In the genomic region with DNA sequence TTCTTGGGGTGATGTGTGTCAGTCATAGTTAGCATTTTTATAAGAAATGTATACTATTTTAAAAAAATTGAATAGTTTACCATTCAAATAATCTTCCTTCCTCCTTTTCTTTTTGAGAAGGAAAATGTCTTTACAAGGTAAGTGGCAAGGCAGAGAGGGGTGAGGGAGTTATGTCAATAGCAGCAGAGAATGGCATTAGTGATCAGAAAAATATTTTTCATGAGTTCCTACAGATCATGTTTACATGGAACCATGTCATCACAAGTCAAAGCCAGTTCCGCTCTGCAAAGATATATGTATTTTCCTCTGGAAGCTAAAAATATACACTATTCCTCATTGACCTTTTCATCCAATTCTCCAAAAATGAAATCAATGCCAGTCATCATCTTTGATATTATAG, we compare ENCODE assay signal across 27 cellular contexts.
"Had no signal": no experiment of that assay in that cellular context is flagged by ENCODE, and none has a peak within 500 bp of the region (broad histone marks: within the 10 kb centered on the region; RNA-seq: fewer than 3 reads in every experiment).

No MANE protein-coding gene starts in this region.

- H3K36me3 Mint-ChIP-seq: memory B cell, natural killer cell had no signal

- DNase-seq: colonic mucosa; effector CD8-positive, alpha-beta T cell; endodermal cell; erythroblast; gastrocnemius medialis; head of caudate nucleus; kidney; natural killer cell; pancreas; stimulated activated CD4-positive, alpha-beta T cell treated with anti-CD3 and anti-CD28 coated beads, Interleukin-12 subunit alpha, Interleukin-12 subunit beta, amount 100 ng/mL, for 4 hours; stimulated activated CD4-positive, alpha-beta T cell treated with anti-CD3 and anti-CD28 coated beads, Interleukin-1b, Interleukin-23, amount 100 ng/mL, for 48 hours; stimulated activated CD4-positive, alpha-beta T cell treated with anti-CD3 and anti-CD28 coated beads, Interleukin-4, amount 100 ng/mL, for 1 hour; stimulated activated CD8-positive, alpha-beta memory T cell treated with anti-CD3 and anti-CD28 coated beads, Interleukin-4, amount 100 ng/mL, for 48 hours; stimulated activated naive CD4-positive, alpha-beta T cell; stimulated activated naive CD8-positive, alpha-beta T cell treated with anti-CD3 and anti-CD28 coated beads, Interleukin-15, amount 100 ng/mL, for 72 hours; transverse colon; upper lobe of right lung; uterus had no signal

- H3K9me3 Mint-ChIP-seq: neural crest cell had no signal

- H3K27ac Mint-ChIP-seq: dendritic cell treated with granulocyte-macrophage colony-stimulating factor and Interleukin-4, amounts not matched to agents 40 ng/mL and 50 ng/mL, for 4 days; endodermal cell; memory B cell; natural killer cell; stimulated activated naive CD8-positive, alpha-beta T cell treated with anti-CD3 and anti-CD28 coated beads, Interleukin-15, amount 100 ng/mL, for 72 hours had no signal

- H3K27me3 ChIP-seq: colonic mucosa, gastrocnemius medialis, neutrophil, pancreas, suprapubic skin, transverse colon, upper lobe of right lung, uterus had no signal

- H3K27me3 Mint-ChIP-seq: dendritic cell treated with granulocyte-macrophage colony-stimulating factor and Interleukin-4, amounts not matched to agents 40 ng/mL and 50 ng/mL, for 4 days; stimulated activated naive CD8-positive, alpha-beta T cell treated with anti-CD3 and anti-CD28 coated beads, Interleukin-15, amount 100 ng/mL, for 72 hours had no signal

- H3K27ac ChIP-seq: colonic mucosa, gastrocnemius medialis, neutrophil, pancreas, transverse colon, upper lobe of right lung, uterus had no signal

- FAIRE-seq: kidney, pancreas had no signal

- H3K36me3 ChIP-seq: colonic mucosa, gastrocnemius medialis, neutrophil, pancreas, transverse colon, upper lobe of right lung, uterus had no signal

- H3K4me3 Mint-ChIP-seq: dendritic cell treated with granulocyte-macrophage colony-stimulating factor and Interleukin-4, amounts not matched to agents 40 ng/mL and 50 ng/mL, for 4 days; endodermal cell; memory B cell; natural killer cell; neural crest cell; stimulated activated naive CD8-positive, alpha-beta T cell treated with anti-CD3 and anti-CD28 coated beads, Interleukin-15, amount 100 ng/mL, for 72 hours had no signal

- H3K9me3 ChIP-seq: colonic mucosa, gastrocnemius medialis, neutrophil, pancreas, suprapubic skin, transverse colon, upper lobe of right lung, uterus had no signal

- H3K4me3 ChIP-seq: colonic mucosa, gastrocnemius medialis, lung, pancreas, smooth muscle cell, suprapubic skin, transverse colon, upper lobe of right lung, uterus had no signal

- ATAC-seq: gastrocnemius medialis; left lobe of liver; natural killer cell; pancreas; sciatic nerve; stimulated activated naive CD8-positive, alpha-beta T cell treated with anti-CD3 and anti-CD28 coated beads, Interleukin-15, amount 100 ng/mL, for 72 hours; upper lobe of right lung had no signal

- H3K4me1 Mint-ChIP-seq: memory B cell; natural killer cell; stimulated activated naive CD8-positive, alpha-beta T cell treated with anti-CD3 and anti-CD28 coated beads, Interleukin-15, amount 100 ng/mL, for 72 hours had no signal

- H3K4me1 ChIP-seq: colonic mucosa, gastrocnemius medialis, pancreas, transverse colon, upper lobe of right lung, uterus had no signal
